In the genomic region with DNA sequence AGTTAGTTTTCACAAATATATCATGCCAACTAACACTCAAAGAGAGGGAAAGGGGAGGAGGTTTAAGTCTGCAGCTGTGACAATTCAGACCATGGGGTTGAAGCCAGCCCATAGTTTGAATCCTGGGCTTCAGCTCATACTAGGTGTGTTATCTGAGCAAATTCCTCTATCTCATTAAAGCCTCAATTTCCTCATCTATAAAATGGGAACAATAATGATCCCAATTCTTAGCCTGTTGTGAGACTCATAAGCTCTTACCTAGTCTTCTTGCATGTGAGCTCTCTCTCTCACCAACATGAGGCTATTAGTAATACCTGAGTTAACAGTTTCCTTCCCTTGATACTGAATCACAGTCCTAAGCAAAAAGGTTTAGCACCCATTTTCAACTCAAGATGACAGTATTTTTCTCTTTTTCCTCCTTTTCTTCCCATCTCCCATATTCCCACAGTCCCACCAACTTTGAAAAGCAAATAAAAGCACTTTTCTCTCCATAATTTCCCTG, we compare ENCODE assay signal across 24 cellular contexts.
"Had no signal": no experiment of that assay in that cellular context is flagged by ENCODE, and none has a peak within 500 bp of the region (broad histone marks: within the 10 kb centered on the region; RNA-seq: fewer than 3 reads in every experiment).

No MANE protein-coding gene starts in this region.

- ATAC-seq: activated T-cell treated with anti-CD3 and anti-CD28 coated beads, Interleukin-2, amount 50 U/mL, for 4 hours; effector memory CD8-positive, alpha-beta T cell; gastroesophageal sphincter; left cardiac atrium; stimulated activated naive CD8-positive, alpha-beta T cell treated with anti-CD3 and anti-CD28 coated beads, Interleukin-15, amount 100 ng/mL, for 72 hours had no signal

- H3K27ac ChIP-seq: colonic mucosa, esophagus muscularis mucosa, gastroesophageal sphincter, neutrophil, ovary, suprapubic skin, tibial nerve had no signal

- H3K27me3 ChIP-seq: colonic mucosa, dorsolateral prefrontal cortex, esophagus muscularis mucosa, gastroesophageal sphincter, neutrophil, ovary, suprapubic skin, tibial nerve had no signal

- H3K4me1 Mint-ChIP-seq: nephron had no signal

- H3K27me3 Mint-ChIP-seq: activated CD4-positive, alpha-beta memory T cell treated with anti-CD3 and anti-CD28 coated beads, Interleukin-2, amount 10 ng/mL, durations not matched to agents 7 days and 5 days; effector memory CD8-positive, alpha-beta T cell; memory B cell; stimulated activated naive CD8-positive, alpha-beta T cell treated with anti-CD3 and anti-CD28 coated beads, Interleukin-15, amount 100 ng/mL, for 72 hours had no signal

- H3K9me3 Mint-ChIP-seq: activated T-cell treated with anti-CD3 and anti-CD28 coated beads, Interleukin-2, amount 50 U/mL, for 4 hours; effector memory CD8-positive, alpha-beta T cell; memory B cell; nephron had no signal

- H3K27ac Mint-ChIP-seq: activated CD4-positive, alpha-beta memory T cell treated with anti-CD3 and anti-CD28 coated beads, Interleukin-2, amount 10 ng/mL, durations not matched to agents 7 days and 5 days; memory B cell; nephron; T-helper 1 cell treated with Interleukin-12 subunit alpha and Interleukin-12 subunit beta and Interleukin-4 antibody, amounts not matched to agents 30 μg/mL and 1 μg/mL, for 36 hours had no signal

- H3K4me1 ChIP-seq: colonic mucosa had no signal

- H3K9me3 ChIP-seq: colonic mucosa, esophagus muscularis mucosa, gastroesophageal sphincter, neutrophil, ovary, suprapubic skin, tibial nerve had no signal

- DNase-seq: activated CD4-positive, alpha-beta memory T cell treated with anti-CD3 and anti-CD28 coated beads, Interleukin-2, amount 10 ng/mL, durations not matched to agents 7 days and 5 days; activated CD4-positive, alpha-beta T cell treated with anti-CD3 and anti-CD28 coated beads for 48 hours; activated CD4-positive, CD25-positive, alpha-beta regulatory T cell; activated effector memory CD4-positive, alpha-beta T cell treated with Interleukin-2 at 50 U/mL for 16 hours; activated naive CD4-positive, alpha-beta T cell treated with anti-CD3 and anti-CD28 coated beads, Interleukin-2, amount 50 U/mL, for 16 hours; activated T-cell treated with anti-CD3 and anti-CD28 coated beads, Interleukin-2, amount 50 U/mL, for 4 hours; colonic mucosa; dorsolateral prefrontal cortex; effector memory CD8-positive, alpha-beta T cell; head of caudate nucleus; hypothalamus; left cardiac atrium; ovary; right cardiac atrium; stimulated activated CD4-positive, alpha-beta T cell treated with anti-CD3 and anti-CD28 coated beads, Interleukin-12 subunit alpha, Interleukin-12 subunit beta, amount 100 ng/mL, for 4 hours; stimulated activated naive CD8-positive, alpha-beta T cell treated with anti-CD3 and anti-CD28 coated beads, Interleukin-15, amount 100 ng/mL, for 72 hours had no signal

- H3K4me3 Mint-ChIP-seq: activated CD4-positive, alpha-beta memory T cell treated with anti-CD3 and anti-CD28 coated beads, Interleukin-2, amount 10 ng/mL, durations not matched to agents 7 days and 5 days; activated T-cell treated with anti-CD3 and anti-CD28 coated beads, Interleukin-2, amount 50 U/mL, for 4 hours; effector memory CD8-positive, alpha-beta T cell; memory B cell; nephron; stimulated activated naive CD8-positive, alpha-beta T cell treated with anti-CD3 and anti-CD28 coated beads, Interleukin-15, amount 100 ng/mL, for 72 hours; T-helper 1 cell treated with Interleukin-12 subunit alpha and Interleukin-12 subunit beta and Interleukin-4 antibody, amounts not matched to agents 30 μg/mL and 1 μg/mL, for 36 hours had no signal
